Comparison of ENCODE assay signal across 1 cellular context in the genomic region with DNA sequence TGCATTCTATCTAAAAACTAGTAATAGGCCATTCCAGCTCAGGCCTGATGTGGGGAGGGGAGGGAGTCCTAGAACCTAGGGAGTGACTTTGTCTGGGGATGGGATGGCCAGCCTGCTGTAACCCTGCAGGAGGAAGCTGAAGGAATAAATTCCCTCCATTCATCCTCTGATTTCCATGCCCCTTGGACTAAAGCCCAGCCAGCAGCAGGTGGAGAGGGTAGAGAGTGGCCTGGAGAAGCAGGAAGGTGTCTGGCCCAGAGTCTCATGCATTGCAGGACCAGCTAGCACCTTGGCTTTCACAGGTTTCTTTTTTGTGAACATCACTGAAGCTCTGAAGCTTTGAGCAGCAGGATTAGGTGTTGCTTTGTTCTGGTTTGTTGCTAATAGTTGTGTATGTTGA.
TF ChIP-seq lines count a peak whose summit lies in the region.

No MANE protein-coding gene starts in this region.

TF ChIP-seq in HepG2, 621 proteins besides CTCF, POLR2A, EP300 and RAD21:
- TF ChIP-seq ZSCAN22 (CRISPR knock-in tag; IDR thresholded peaks at IDR 0.05) = no peak
- TF ChIP-seq HOXD1 (CRISPR knock-in tag; IDR thresholded peaks at IDR 0.05) = no peak
TF ChIP-seq in HepG2: peak in this region for 0.
